ENCODE assay signal across 16 cellular contexts in genomic region chr19:35329323-35329722, GRCh38. TPM values are rescaled to one million over a fixed set of nuclear protein-coding genes. Genes with fewer than 3 reads are reported as not detected.
DNase-seq lines count a peak whose midpoint lies in the region; ATAC-seq and TF ChIP-seq lines count a peak whose summit lies in the region.
"Had no signal": no experiment of that assay in that cellular context is flagged by ENCODE, and none has a peak within 500 bp of the region (broad histone marks: within the 10 kb centered on the region; RNA-seq: fewer than 3 reads in every experiment).

No MANE protein-coding gene starts in this region.

- H3K9me2 ChIP-seq in Loucy (replicated peaks; ENCODE audit: low read depth, low read length): no peaks in the 10 kb centered on the region

- H3K27ac ChIP-seq in CD8-positive, alpha-beta T cell (ENCODE audit: low read depth, low read length): no peak overlapping the region
- H3K27ac ChIP-seq in mucosa of rectum (ENCODE audit: low read depth in 2 of 2, low read length in 2 of 2) (peak overlapping the region; percentile 29 to 48), left ventricle myocardium inferior (replicated peaks) (no peak overlapping the region)
- H3K27ac ChIP-seq: left lung, right lobe of liver had no signal

- no peaks in the 10 kb centered on the region for H3K9me3 Mint-ChIP-seq in CD8-positive, alpha-beta T cell
- H3K9me3 Mint-ChIP-seq in Calu3 (ENCODE audit: low read depth, unreplicated experiment): no peaks in the 10 kb centered on the region

- no TSS peak for BruUV-seq in Calu3 (replicated peaks; lab: Mats Ljungman, UMichigan)

- H3K4me2 ChIP-seq in Loucy (ENCODE audit: low read depth, low read length, poor library complexity, severe bottlenecking): peak overlapping the region; percentile 4

- no peaks in the 10 kb centered on the region for H3K9me3 ChIP-seq in CD8-positive, alpha-beta T cell (ENCODE audit: low read length)
- H3K9me3 ChIP-seq in Loucy (ENCODE audit: insufficient read depth, low read depth, low read length) (no peaks in the 10 kb centered on the region), mucosa of rectum (ENCODE audit: control insufficient read depth in 2 of 2, low read length in 2 of 2) (no peaks in the 10 kb centered on the region), left ventricle myocardium inferior (replicated peaks) (no peaks in the 10 kb centered on the region)
- H3K9me3 ChIP-seq: left lung, right lobe of liver had no signal

- H4K20me1 ChIP-seq in Loucy (ENCODE audit: insufficient read depth, low read length, poor library complexity, severe bottlenecking): no peaks in the 10 kb centered on the region

- H3K79me2 ChIP-seq in Loucy (ENCODE audit: insufficient read depth, low read length): no peaks in the 10 kb centered on the region

- H3K27me3 Mint-ChIP-seq in CD8-positive, alpha-beta T cell (ENCODE audit: low read depth): peaks cover 18% of the 10 kb centered on the region
- H3K27me3 Mint-ChIP-seq in Calu3 (ENCODE audit: unreplicated experiment): no peaks in the 10 kb centered on the region

- POLR2A ChIA-PET in CD8-positive, alpha-beta T cell (lab: Charles Lee): no interaction called here

- peak; percentile 9 for TF ChIP-seq POLR2A in GM19193 (IDR thresholded peaks at IDR 0.05; ENCODE audit: extremely low read depth, insufficient read depth, insufficient read length)

- H3K4me3 ChIP-seq in CD8-positive, alpha-beta T cell (ENCODE audit: low read depth, low read length): no peak overlapping the region
- H3K4me3 ChIP-seq in Loucy (ENCODE audit: low read length, poor library complexity, severe bottlenecking) (no peak overlapping the region), mucosa of rectum (ENCODE audit: low read length in 2 of 2) (peak overlapping the region in 1 of 2 donors; percentile 41), left ventricle myocardium inferior (no peak overlapping the region)
- H3K4me3 ChIP-seq: right lobe of liver had no signal

- H3K4me1 ChIP-seq in CD8-positive, alpha-beta T cell (ENCODE audit: insufficient read depth, low read length): peaks cover 8% of the 10 kb centered on the region
- H3K4me1 ChIP-seq in Loucy (ENCODE audit: insufficient read depth, low read length, poor library complexity, severe bottlenecking) (peaks cover 19% of the 10 kb centered on the region), mucosa of rectum (ENCODE audit: control insufficient read depth in 2 of 2, insufficient read depth in 2 of 2, low read length in 2 of 2) (no peaks in the 10 kb centered on the region), left ventricle myocardium inferior (no peaks in the 10 kb centered on the region)
- H3K4me1 ChIP-seq: right lobe of liver had no signal

- peak overlapping the region; percentile 9 for H3K4me3 Mint-ChIP-seq in CD8-positive, alpha-beta T cell
- H3K4me3 Mint-ChIP-seq in Calu3 (ENCODE audit: low read depth, unreplicated experiment): no peak overlapping the region

- CTCF ChIA-PET in CD8-positive, alpha-beta T cell (lab: Charles Lee): no interaction called here
- CTCF ChIA-PET in Calu3 (lab: Charles Lee): no interaction called here

- intact Hi-C loops in CD8-positive, alpha-beta T cell (cut with DNase I, micrococcal nuclease): no loop called here
- intact Hi-C loops in Calu3 (cut with micrococcal nuclease; ENCODE audit: unreplicated experiment) (no loop called here), left ventricle myocardium inferior (cut with micrococcal nuclease) (no loop called here)

- no peaks in the 10 kb centered on the region for H3K27me3 ChIP-seq in CD8-positive, alpha-beta T cell (ENCODE audit: insufficient read depth, low read length)
- H3K27me3 ChIP-seq in Loucy (ENCODE audit: insufficient read depth, low read length, poor library complexity, severe bottlenecking) (no peaks in the 10 kb centered on the region), mucosa of rectum (ENCODE audit: control insufficient read depth in 2 of 2, insufficient read depth in 2 of 2, low read length in 2 of 2) (peaks cover 0 to 5% of the 10 kb centered on the region in 2 donors), left ventricle myocardium inferior (ENCODE audit: low read depth) (peaks cover 80% of the 10 kb centered on the region)
- H3K27me3 ChIP-seq: right lobe of liver had no signal

- no peak for ATAC-seq in CD8-positive, alpha-beta T cell
- ATAC-seq in GM19455 (IDR thresholded peaks at IDR 0.05; ENCODE audit: unreplicated experiment): no peak
- ATAC-seq: left lung had no signal

- no peak for TF ChIP-seq CTCF in CD8-positive, alpha-beta T cell (IDR thresholded peaks at IDR 0.05)
- no peak for TF ChIP-seq CTCF in Loucy (conservative IDR thresholded peaks at IDR 0.05; ENCODE audit: low read length)
- no peak for TF ChIP-seq CTCF in Calu3 (IDR thresholded peaks at IDR 0.05; ENCODE audit: unreplicated experiment)
- no peak for TF ChIP-seq CTCF in left ventricle myocardium inferior (IDR thresholded peaks at IDR 0.05; ENCODE audit: borderline replicate concordance)

- no peaks in the 10 kb centered on the region for H3K36me3 Mint-ChIP-seq in CD8-positive, alpha-beta T cell
- H3K36me3 Mint-ChIP-seq in Calu3 (ENCODE audit: insufficient read depth, unreplicated experiment): no peaks in the 10 kb centered on the region

- H3K27ac Mint-ChIP-seq in CD8-positive, alpha-beta T cell: no peak overlapping the region
- no peak overlapping the region for H3K27ac Mint-ChIP-seq in Calu3 (ENCODE audit: unreplicated experiment)

- peaks cover 16% of the 10 kb centered on the region for H3K4me1 Mint-ChIP-seq in CD8-positive, alpha-beta T cell (ENCODE audit: low read depth)
- H3K4me1 Mint-ChIP-seq in Calu3 (ENCODE audit: low read depth, unreplicated experiment): peaks cover 5% of the 10 kb centered on the region

- H3K9ac ChIP-seq in Loucy (ENCODE audit: low read depth, low read length, poor library complexity, severe bottlenecking): no peak overlapping the region
- H3K9ac ChIP-seq in mucosa of rectum (ENCODE audit: low read depth in 1 of 2, low read length in 2 of 2): peak overlapping the region; percentile 26 to 41

- H2AFZ ChIP-seq in Loucy (ENCODE audit: low read length): peak overlapping the region; percentile 46; the same call in 1 of the 2 replicates

- peaks cover 6% of the 10 kb centered on the region; the same call in 1 of the 2 replicates for H3F3A ChIP-seq in Loucy (ENCODE audit: low read depth)

- H3K36me3 ChIP-seq in CD8-positive, alpha-beta T cell (ENCODE audit: insufficient read depth, low read length): no peaks in the 10 kb centered on the region
- H3K36me3 ChIP-seq in Loucy (ENCODE audit: insufficient read depth, low read length) (no peaks in the 10 kb centered on the region), mucosa of rectum (ENCODE audit: control insufficient read depth in 2 of 2, insufficient read depth in 2 of 2, low read length in 2 of 2) (no peaks in the 10 kb centered on the region), left ventricle myocardium inferior (no peaks in the 10 kb centered on the region)
- H3K36me3 ChIP-seq: left lung, right lobe of liver had no signal

- DNase-seq in CD8-positive, alpha-beta T cell: no peak
- DNase-seq in Calu3 (no peak), retina (no peak), left ventricle myocardium inferior (no peak)
- DNase-seq: activated CD4-positive, alpha-beta T cell treated with anti-CD3 and anti-CD28 coated beads for 48 hours; activated naive CD4-positive, alpha-beta T cell treated with anti-CD3 and anti-CD28 coated beads, Interleukin-2, amount 50 U/mL, for 16 hours; HCEC 1CT; NCI-H1417 treated with DMSO at 0.1 percent for 48 hours; right lobe of liver had no signal

RNA-seq across cellular contexts. Expression of gene CD22, which starts 0.3 kb away (rescaled TPM):
- 1 to 10 TPM; 7.9 to 9.1 TPM for total RNA-seq in CD8-positive, alpha-beta T cell
- total RNA-seq in Calu3 (2022) (5.9 and 7.6 TPM in 2 replicates), left ventricle myocardium inferior (not detected)

RNA-seq across cellular contexts. Expression of gene FFAR1, which starts 18.4 kb away (rescaled TPM):
- 1 to 10 TPM in 1 of 2 experiments, under 1 TPM in 1; 0.92 to 1.4 TPM for total RNA-seq in CD8-positive, alpha-beta T cell
- not detected in 2 replicates for total RNA-seq in Calu3 (2022)
- total RNA-seq in left ventricle myocardium inferior: not detected
- total RNA-seq: fibroblast of lung, left lung, omental fat pad, right lobe of liver had no signal

RNA-seq across cellular contexts. Expression of gene FFAR3, which starts 28.9 kb away (rescaled TPM):
- total RNA-seq in CD8-positive, alpha-beta T cell: not detected
- not detected in 2 replicates for total RNA-seq in Calu3 (2022)
- total RNA-seq in left ventricle myocardium inferior: not detected
- total RNA-seq: fibroblast of lung had no signal

RNA-seq across cellular contexts. Expression of gene MAG, which starts 37.4 kb away (rescaled TPM):
- total RNA-seq in CD8-positive, alpha-beta T cell: not detected
- total RNA-seq in Calu3 (2022) (not detected in 2 replicates), left ventricle myocardium inferior (not detected)
- total RNA-seq: left lung, omental fat pad had no signal

RNA-seq across cellular contexts. Expression of gene GPR42, which starts 41.5 kb away (rescaled TPM):
- not detected for total RNA-seq in CD8-positive, alpha-beta T cell
- total RNA-seq in Calu3 (2022): not detected in 2 replicates
- total RNA-seq in left ventricle myocardium inferior: not detected
- total RNA-seq: fibroblast of lung, left lung, right lobe of liver had no signal

Comparison
In these comparisons a context has a peak if more than half of its experiments do, and no peak if none do; other contexts are left out.
1. H3K27ac ChIP-seq: peak in mucosa of rectum (2 of 2); none in CD8-positive, alpha-beta T cell (single experiment) and left ventricle myocardium inferior (single experiment).